ENCODE assay signal across 15 cellular contexts in genomic region chr4:114273246-114273645, GRCh38.
"Had no signal": no experiment of that assay in that cellular context is flagged by ENCODE, and none has a peak within 500 bp of the region (broad histone marks: within the 10 kb centered on the region; RNA-seq: fewer than 3 reads in every experiment).

No MANE protein-coding gene starts in this region.

- H3K4me1 ChIP-seq: parathyroid adenoma, stomach had no signal

- H3K79me2 ChIP-seq: parathyroid adenoma had no signal

- H3K9me3 Mint-ChIP-seq: activated CD4-positive, alpha-beta T cell treated with anti-CD3 and anti-CD28 coated beads, Interleukin-2, amount 10 ng/mL, durations not matched to agents 7 days and 5 days; neural crest cell had no signal

- H3K27ac Mint-ChIP-seq: activated CD4-positive, alpha-beta T cell treated with anti-CD3 and anti-CD28 coated beads, Interleukin-2, amount 10 ng/mL, durations not matched to agents 7 days and 5 days had no signal

- H3K4me3 ChIP-seq: dorsolateral prefrontal cortex, esophagus muscularis mucosa, stomach, thoracic aorta had no signal

- H3K4me3 Mint-ChIP-seq: activated CD4-positive, alpha-beta T cell treated with anti-CD3 and anti-CD28 coated beads, Interleukin-2, amount 10 ng/mL, durations not matched to agents 7 days and 5 days; mesothelial cell of epicardium; neural crest cell had no signal

- H3K4me1 Mint-ChIP-seq: activated CD4-positive, alpha-beta T cell treated with anti-CD3 and anti-CD28 coated beads, Interleukin-2, amount 10 ng/mL, durations not matched to agents 7 days and 5 days; neural crest cell had no signal

- H3K9ac ChIP-seq: parathyroid adenoma had no signal

- H3K27ac ChIP-seq: dorsolateral prefrontal cortex, esophagus muscularis mucosa, parathyroid adenoma, stomach had no signal

- H3K27me3 Mint-ChIP-seq: activated CD4-positive, alpha-beta T cell treated with anti-CD3 and anti-CD28 coated beads, Interleukin-2, amount 10 ng/mL, durations not matched to agents 7 days and 5 days had no signal

- H2AFZ ChIP-seq: parathyroid adenoma had no signal

- H3K36me3 ChIP-seq: esophagus muscularis mucosa, stomach, thoracic aorta had no signal

- DNase-seq: activated CD4-positive, alpha-beta T cell treated with anti-CD3 and anti-CD28 coated beads, Interleukin-2, amount 10 ng/mL, durations not matched to agents 7 days and 5 days; activated CD4-positive, CD25-positive, alpha-beta regulatory T cell; activated naive CD4-positive, alpha-beta T cell treated with anti-CD3 and anti-CD28 coated beads, Interleukin-2, amount 50 U/mL, for 16 hours; amniotic stem cell; cerebellar nuclear complex; dorsolateral prefrontal cortex; hypothalamus; kidney glomerular epithelial cell; stimulated activated CD4-positive, alpha-beta T cell treated with anti-CD3 and anti-CD28 coated beads, Interleukin-15, amount 100 ng/mL, for 24 hours; stomach had no signal

- H3K9me3 ChIP-seq: esophagus muscularis mucosa, stomach, thoracic aorta had no signal

- H3K27me3 ChIP-seq: dorsolateral prefrontal cortex, esophagus muscularis mucosa, stomach had no signal
